In genomic region chr11:47716692-47717091, GRCh38 we compare ENCODE assay signal across 13 cellular contexts. TPM values are rescaled to one million over a fixed set of nuclear protein-coding genes. Genes with fewer than 3 reads are reported as not detected.
DNase-seq lines count a peak whose midpoint lies in the region; ATAC-seq and TF ChIP-seq lines count a peak whose summit lies in the region.
"Had no signal": no experiment of that assay in that cellular context is flagged by ENCODE, and none has a peak within 500 bp of the region (broad histone marks: within the 10 kb centered on the region; RNA-seq: fewer than 3 reads in every experiment).

No MANE protein-coding gene starts in this region.

- no peak overlapping the region for H3K4me3 Mint-ChIP-seq in activated naive CD4-positive, alpha-beta T cell treated with anti-CD3 and anti-CD28 coated beads, Interleukin-2, amount 10 ng/mL, durations not matched to agents 7 days and 5 days
- H3K4me3 Mint-ChIP-seq in activated naive CD8-positive, alpha-beta T cell treated with anti-CD3 and anti-CD28 coated beads, Interleukin-2, amount 10 ng/mL, durations not matched to agents 7 days and 5 days: no peak overlapping the region
- H3K4me3 Mint-ChIP-seq in progenitor cell of endocrine pancreas (ENCODE audit: low read depth): no peak overlapping the region

- H3K36me3 Mint-ChIP-seq in activated naive CD4-positive, alpha-beta T cell treated with anti-CD3 and anti-CD28 coated beads, Interleukin-2, amount 10 ng/mL, durations not matched to agents 7 days and 5 days: peaks cover 33% of the 10 kb centered on the region
- peaks cover 15% of the 10 kb centered on the region for H3K36me3 Mint-ChIP-seq in activated naive CD8-positive, alpha-beta T cell treated with anti-CD3 and anti-CD28 coated beads, Interleukin-2, amount 10 ng/mL, durations not matched to agents 7 days and 5 days
- peaks cover 12% of the 10 kb centered on the region for H3K36me3 Mint-ChIP-seq in progenitor cell of endocrine pancreas (ENCODE audit: insufficient read depth)

- POLR2A ChIA-PET in activated naive CD8-positive, alpha-beta T cell treated with anti-CD3 and anti-CD28 coated beads, Interleukin-2, amount 10 ng/mL, durations not matched to agents 7 days and 5 days (lab: Charles Lee): interaction anchor here (1.7 to 3.4 kb wide), 4 partner anchors 10 to 131 kb away, joined by 7 to 29 read pairs (median 10); partner anchors contain the start of genes MTCH2 and NUP160

- no peaks in the 10 kb centered on the region for H3K27me3 ChIP-seq in lower lobe of right lung (ENCODE audit: low read depth)

- no peak overlapping the region for H3K4me3 ChIP-seq in lower lobe of right lung

- no peaks in the 10 kb centered on the region for H3K9me3 ChIP-seq in lower lobe of right lung

- peaks cover 10% of the 10 kb centered on the region for H3K4me1 ChIP-seq in lower lobe of right lung

- DNase-seq in activated naive CD4-positive, alpha-beta T cell treated with anti-CD3 and anti-CD28 coated beads, Interleukin-2, amount 10 ng/mL, durations not matched to agents 7 days and 5 days: peak; percentile 29
- DNase-seq in activated naive CD4-positive, alpha-beta T cell (lab: John Stamatoyannopoulos, UW): no peak
- DNase-seq in NCI-H69 (lab: John Stamatoyannopoulos, UW): peak; percentile 19
- no peak for DNase-seq in activated naive CD8-positive, alpha-beta T cell treated with anti-CD3 and anti-CD28 coated beads, Interleukin-2, amount 10 ng/mL, durations not matched to agents 7 days and 5 days
- no peak for DNase-seq in progenitor cell of endocrine pancreas (ENCODE audit: low spot score, unreplicated experiment)
- DNase-seq in GM19238 (ENCODE audit: insufficient read length, low spot score): no peak
- DNase-seq in lower lobe of right lung: no peak
- DNase-seq: activated CD4-positive, CD25-positive, alpha-beta regulatory T cell treated with anti-CD3 and anti-CD28 coated beads, Interleukin-2, amount 50 U/mL, for 72 hours; AML-193; effector CD4-positive, alpha-beta T cell; NCI-H226; SHP77 treated with DMSO at 0.1 percent for 48 hours had no signal

- peaks cover 28% of the 10 kb centered on the region for H3K4me1 Mint-ChIP-seq in activated naive CD4-positive, alpha-beta T cell treated with anti-CD3 and anti-CD28 coated beads, Interleukin-2, amount 10 ng/mL, durations not matched to agents 7 days and 5 days
- H3K4me1 Mint-ChIP-seq in activated naive CD8-positive, alpha-beta T cell treated with anti-CD3 and anti-CD28 coated beads, Interleukin-2, amount 10 ng/mL, durations not matched to agents 7 days and 5 days: peaks cover 16% of the 10 kb centered on the region
- H3K4me1 Mint-ChIP-seq in progenitor cell of endocrine pancreas (ENCODE audit: low read depth): peaks cover 5% of the 10 kb centered on the region

- ATAC-seq in activated naive CD8-positive, alpha-beta T cell treated with anti-CD3 and anti-CD28 coated beads, Interleukin-2, amount 10 ng/mL, durations not matched to agents 7 days and 5 days (ENCODE audit: low read depth): no peak
- ATAC-seq in HG03045 (IDR thresholded peaks at IDR 0.05; ENCODE audit: unreplicated experiment): no peak
- no peak for ATAC-seq in lower lobe of right lung

- no peaks in the 10 kb centered on the region for H3K9me3 Mint-ChIP-seq in activated naive CD4-positive, alpha-beta T cell treated with anti-CD3 and anti-CD28 coated beads, Interleukin-2, amount 10 ng/mL, durations not matched to agents 7 days and 5 days
- H3K9me3 Mint-ChIP-seq in activated naive CD8-positive, alpha-beta T cell treated with anti-CD3 and anti-CD28 coated beads, Interleukin-2, amount 10 ng/mL, durations not matched to agents 7 days and 5 days: no peaks in the 10 kb centered on the region
- H3K9me3 Mint-ChIP-seq in progenitor cell of endocrine pancreas (ENCODE audit: low read depth): no peaks in the 10 kb centered on the region

- no peak overlapping the region for H3K27ac ChIP-seq in lower lobe of right lung

- TF ChIP-seq CTCF in progenitor cell of endocrine pancreas (IDR thresholded peaks at IDR 0.05; ENCODE audit: unreplicated experiment): no peak
- TF ChIP-seq CTCF in lower lobe of right lung (IDR thresholded peaks at IDR 0.05): no peak

- no peaks in the 10 kb centered on the region for H3K27me3 Mint-ChIP-seq in activated naive CD4-positive, alpha-beta T cell treated with anti-CD3 and anti-CD28 coated beads, Interleukin-2, amount 10 ng/mL, durations not matched to agents 7 days and 5 days
- H3K27me3 Mint-ChIP-seq in activated naive CD8-positive, alpha-beta T cell treated with anti-CD3 and anti-CD28 coated beads, Interleukin-2, amount 10 ng/mL, durations not matched to agents 7 days and 5 days: no peaks in the 10 kb centered on the region
- H3K27me3 Mint-ChIP-seq in progenitor cell of endocrine pancreas: no peaks in the 10 kb centered on the region

- intact Hi-C loops in lower lobe of right lung (cut with DNase I): no loop called here

- H3K27ac Mint-ChIP-seq in activated naive CD4-positive, alpha-beta T cell treated with anti-CD3 and anti-CD28 coated beads, Interleukin-2, amount 10 ng/mL, durations not matched to agents 7 days and 5 days: peak overlapping the region; percentile 70
- H3K27ac Mint-ChIP-seq in activated naive CD8-positive, alpha-beta T cell treated with anti-CD3 and anti-CD28 coated beads, Interleukin-2, amount 10 ng/mL, durations not matched to agents 7 days and 5 days: peak overlapping the region; percentile 16
- H3K27ac Mint-ChIP-seq in progenitor cell of endocrine pancreas: peak overlapping the region; percentile 60

- peaks cover 57% of the 10 kb centered on the region for H3K36me3 ChIP-seq in lower lobe of right lung

- CTCF ChIA-PET in activated naive CD4-positive, alpha-beta T cell treated with anti-CD3 and anti-CD28 coated beads, Interleukin-2, amount 10 ng/mL, durations not matched to agents 7 days and 5 days (lab: Charles Lee): interaction anchor here (1.1 to 1.6 kb wide), 2 partner anchors 75 to 134 kb away, joined by 3 to 4 read pairs; no protein-coding TSS in a partner anchor

RNA-seq across cellular contexts. Expression of gene AGBL2, which starts 1.5 kb away (rescaled TPM):
- total RNA-seq in activated naive CD8-positive, alpha-beta T cell treated with anti-CD3 and anti-CD28 coated beads, Interleukin-2, amount 10 ng/mL, durations not matched to agents 7 days and 5 days: 1 to 10 TPM; 7.7 to 8.3 TPM
- total RNA-seq in progenitor cell of endocrine pancreas (6.1 and 8.2 TPM in 2 replicates), lower lobe of right lung (6.0 TPM)

RNA-seq across cellular contexts. Expression of gene FNBP4, which starts 50.4 kb away (rescaled TPM):
- 100 to 1,000 TPM; 201 to 213 TPM for total RNA-seq in activated naive CD8-positive, alpha-beta T cell treated with anti-CD3 and anti-CD28 coated beads, Interleukin-2, amount 10 ng/mL, durations not matched to agents 7 days and 5 days
- total RNA-seq in progenitor cell of endocrine pancreas (136 TPM in 2 replicates), lower lobe of right lung (87.3 TPM)

Comparison
In these comparisons a context has a peak if more than half of its experiments do, and no peak if none do; other contexts are left out.
1. DNase-seq: peak in activated naive CD4-positive, alpha-beta T cell treated with anti-CD3 and anti-CD28 coated beads, Interleukin-2, amount 10 ng/mL, durations not matched to agents 7 days and 5 days (single experiment) and NCI-H69 (single experiment); none in activated naive CD4-positive, alpha-beta T cell (0 of 4), activated naive CD8-positive, alpha-beta T cell treated with anti-CD3 and anti-CD28 coated beads, Interleukin-2, amount 10 ng/mL, durations not matched to agents 7 days and 5 days (single experiment), progenitor cell of endocrine pancreas (single experiment), GM19238 (single experiment) and lower lobe of right lung (single experiment).
2. H3K27ac Mint-ChIP-seq: peak in every context shown above with its lines; median percentile 70 in activated naive CD4-positive, alpha-beta T cell treated with anti-CD3 and anti-CD28 coated beads, Interleukin-2, amount 10 ng/mL, durations not matched to agents 7 days and 5 days; 60 in progenitor cell of endocrine pancreas; 16 in activated naive CD8-positive, alpha-beta T cell treated with anti-CD3 and anti-CD28 coated beads, Interleukin-2, amount 10 ng/mL, durations not matched to agents 7 days and 5 days.